ENCODE assay signal across 8 cellular contexts in genomic region chr6:328184-328670, GRCh38. TPM values are rescaled to one million over a fixed set of nuclear protein-coding genes. Genes with fewer than 3 reads are reported as not detected.
DNase-seq lines count a peak whose midpoint lies in the region; ATAC-seq and TF ChIP-seq lines count a peak whose summit lies in the region.

No MANE protein-coding gene starts in this region.

- no peaks in the 10 kb centered on the region for H3K36me3 Mint-ChIP-seq in activated CD4-positive, alpha-beta memory T cell treated with anti-CD3 and anti-CD28 coated beads, Interleukin-2, amount 10 ng/mL, durations not matched to agents 7 days and 5 days (ENCODE audit: low read depth)
- H3K36me3 Mint-ChIP-seq in chondrocyte (ENCODE audit: low read depth) = no peaks in the 10 kb centered on the region

- H3K27me3 Mint-ChIP-seq in activated CD4-positive, alpha-beta memory T cell treated with anti-CD3 and anti-CD28 coated beads, Interleukin-2, amount 10 ng/mL, durations not matched to agents 7 days and 5 days = no peaks in the 10 kb centered on the region
- no peaks in the 10 kb centered on the region for H3K27me3 Mint-ChIP-seq in chondrocyte (ENCODE audit: low read depth)

- H3K27ac Mint-ChIP-seq in activated CD4-positive, alpha-beta memory T cell treated with anti-CD3 and anti-CD28 coated beads, Interleukin-2, amount 10 ng/mL, durations not matched to agents 7 days and 5 days = no peak overlapping the region
- no peak overlapping the region for H3K27ac Mint-ChIP-seq in chondrocyte (ENCODE audit: unreplicated experiment)

- intact Hi-C loops in lower lobe of right lung (cut with DNase I) = no loop called here

- H3K9me3 ChIP-seq in lower lobe of right lung = no peaks in the 10 kb centered on the region

- DNase-seq in stimulated activated CD4-positive, alpha-beta T cell treated with anti-CD3 and anti-CD28 coated beads, Interleukin-4, amount 100 ng/mL, for 24 hours = peak; percentile 20
- DNase-seq in stimulated activated CD4-positive, alpha-beta T cell treated with anti-CD3 and anti-CD28 coated beads, Interleukin-12 subunit alpha, Interleukin-12 subunit beta, amount 100 ng/mL, for 4 hours = no peak
- DNase-seq in activated CD4-positive, alpha-beta memory T cell treated with anti-CD3 and anti-CD28 coated beads, Interleukin-2, amount 10 ng/mL, durations not matched to agents 7 days and 5 days = peak; percentile 45
- DNase-seq in lower lobe of right lung (peak; percentile 43), NCI-H146 (lab: John Stamatoyannopoulos, UW) (no peak), chondrocyte (ENCODE audit: low spot score) (no peak)
- no peak for DNase-seq in central memory CD4-positive, alpha-beta T cell

- H3K9me3 Mint-ChIP-seq in activated CD4-positive, alpha-beta memory T cell treated with anti-CD3 and anti-CD28 coated beads, Interleukin-2, amount 10 ng/mL, durations not matched to agents 7 days and 5 days = no peaks in the 10 kb centered on the region
- H3K9me3 Mint-ChIP-seq in chondrocyte (ENCODE audit: low read depth) = peaks cover 3% of the 10 kb centered on the region

- H3K4me1 ChIP-seq in lower lobe of right lung = peaks cover 21% of the 10 kb centered on the region

- no peaks in the 10 kb centered on the region for H3K36me3 ChIP-seq in lower lobe of right lung

- no peak overlapping the region for H3K4me3 Mint-ChIP-seq in activated CD4-positive, alpha-beta memory T cell treated with anti-CD3 and anti-CD28 coated beads, Interleukin-2, amount 10 ng/mL, durations not matched to agents 7 days and 5 days
- H3K4me3 Mint-ChIP-seq in chondrocyte (ENCODE audit: unreplicated experiment) = no peak overlapping the region

- H3K27me3 ChIP-seq in lower lobe of right lung (ENCODE audit: low read depth) = no peaks in the 10 kb centered on the region

- no peak overlapping the region for H3K4me3 ChIP-seq in lower lobe of right lung

- H3K4me1 Mint-ChIP-seq in activated CD4-positive, alpha-beta memory T cell treated with anti-CD3 and anti-CD28 coated beads, Interleukin-2, amount 10 ng/mL, durations not matched to agents 7 days and 5 days = no peaks in the 10 kb centered on the region
- no peaks in the 10 kb centered on the region for H3K4me1 Mint-ChIP-seq in chondrocyte (ENCODE audit: low read depth)

- ATAC-seq in HG02973 (IDR thresholded peaks at IDR 0.05; ENCODE audit: unreplicated experiment) = peak; percentile 65
- peak; percentile 51 to 61 for ATAC-seq in lower lobe of right lung

- TF ChIP-seq CTCF in lower lobe of right lung (IDR thresholded peaks at IDR 0.05) (no peak), chondrocyte (IDR thresholded peaks at IDR 0.05) (no peak)

- POLR2A ChIA-PET in activated CD4-positive, alpha-beta memory T cell treated with anti-CD3 and anti-CD28 coated beads, Interleukin-2, amount 10 ng/mL, durations not matched to agents 7 days and 5 days (lab: Charles Lee) = interaction anchor here (1.0 to 2.1 kb wide), 9 partner anchors 9 to 364 kb away, joined by 3 to 13 read pairs (median 4); partner anchors contain the start of genes DUSP22 and IRF4

- CTCF ChIA-PET in activated CD4-positive, alpha-beta memory T cell treated with anti-CD3 and anti-CD28 coated beads, Interleukin-2, amount 10 ng/mL, durations not matched to agents 7 days and 5 days (lab: Charles Lee) = interaction anchor here (0.9 to 1.2 kb wide), 4 partner anchors 9 to 344 kb away, joined by 3 to 4 read pairs (median 3); no protein-coding TSS in a partner anchor

- no peak overlapping the region for H3K27ac ChIP-seq in lower lobe of right lung

RNA-seq across cellular contexts. Expression of gene DUSP22, which starts 35.9 kb away (rescaled TPM):
- total RNA-seq in activated CD4-positive, alpha-beta memory T cell treated with anti-CD3 and anti-CD28 coated beads, Interleukin-2, amount 10 ng/mL, durations not matched to agents 7 days and 5 days = 10 to 100 TPM; 36.3 to 41.5 TPM
- 66.4 TPM for total RNA-seq in lower lobe of right lung
- 24.6 to 35.8 TPM (median 34.2 TPM) in 3 replicates for total RNA-seq in chondrocyte

Comparison
In these comparisons a context has a peak if more than half of its experiments do, and no peak if none do; other contexts are left out.
1. DNase-seq: peak in stimulated activated CD4-positive, alpha-beta T cell treated with anti-CD3 and anti-CD28 coated beads, Interleukin-4, amount 100 ng/mL, for 24 hours (single experiment), activated CD4-positive, alpha-beta memory T cell treated with anti-CD3 and anti-CD28 coated beads, Interleukin-2, amount 10 ng/mL, durations not matched to agents 7 days and 5 days (single experiment) and lower lobe of right lung (single experiment); none in stimulated activated CD4-positive, alpha-beta T cell treated with anti-CD3 and anti-CD28 coated beads, Interleukin-12 subunit alpha, Interleukin-12 subunit beta, amount 100 ng/mL, for 4 hours (single experiment), NCI-H146 (single experiment), central memory CD4-positive, alpha-beta T cell (single experiment) and chondrocyte (single experiment).